ENCODE assay signal across 8 cellular contexts in the genomic region with DNA sequence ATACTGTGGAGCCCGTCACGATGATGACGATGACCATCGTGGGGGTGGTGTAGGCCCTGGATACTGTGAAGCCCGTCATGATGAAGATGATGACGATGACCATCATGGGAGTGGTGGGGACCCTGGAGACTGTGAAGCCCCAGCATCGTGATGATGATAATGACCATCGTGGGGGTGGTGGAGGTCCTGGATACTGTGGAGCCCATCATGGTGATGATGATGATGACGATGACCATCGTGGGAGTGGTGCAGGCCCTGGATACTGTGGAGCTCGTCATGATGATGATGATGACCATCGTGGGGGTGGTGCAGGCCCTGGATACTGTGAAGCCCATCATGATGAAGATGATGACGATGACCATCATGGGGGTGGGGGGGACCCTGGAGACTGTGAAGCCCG.
"Had no signal": no experiment of that assay in that cellular context is flagged by ENCODE, and none has a peak within 500 bp of the region (broad histone marks: within the 10 kb centered on the region; RNA-seq: fewer than 3 reads in every experiment).

No MANE protein-coding gene starts in this region.

- H3K9me3 ChIP-seq: HAP-1 had no signal

- H3K9ac ChIP-seq: GM23248 had no signal

- H3K27ac ChIP-seq: GM23248, HL-60 had no signal

- H3K36me3 ChIP-seq: HAP-1 had no signal

- DNase-seq: GM23248, GOT3, HFFc6, IMR-90 had no signal

- H3K4me3 ChIP-seq: GM23248, HAP-1, K562 had no signal

- ATAC-seq: HCT116, K562 had no signal

- H2AFZ ChIP-seq: GM23248 had no signal

- H3K4me1 ChIP-seq: HAP-1 had no signal

- FAIRE-seq: K562 had no signal
